Comparison of ENCODE assay signal across 1 cellular context in the genomic region with DNA sequence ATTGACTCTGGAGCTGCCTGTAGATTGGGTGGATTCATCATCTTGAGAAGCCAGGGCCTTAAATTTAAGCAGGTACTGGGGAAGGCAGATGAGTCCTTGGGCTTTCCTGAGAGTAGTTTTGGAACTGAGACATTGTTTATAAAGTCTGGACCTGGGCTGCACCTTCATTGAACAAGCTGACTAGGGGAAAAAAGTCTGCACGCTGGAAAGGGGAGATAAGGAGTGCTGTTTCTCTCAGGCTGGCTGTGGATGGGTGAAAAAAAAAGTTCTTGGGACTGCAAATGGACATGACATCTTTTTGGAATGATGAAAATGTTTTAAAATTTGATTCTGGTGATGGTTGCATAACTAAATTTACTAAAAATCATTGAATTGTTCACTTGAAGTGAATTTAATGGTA.
TF ChIP-seq lines count a peak whose summit lies in the region.

No MANE protein-coding gene starts in this region.

TF ChIP-seq in HepG2, 621 proteins besides CTCF, POLR2A, EP300 and RAD21:
- TF ChIP-seq MED1 (CRISPR knock-in tag; IDR thresholded peaks at IDR 0.05) (no peak), SMARCC2 (IDR thresholded peaks at IDR 0.05) (no peak), ZSCAN20 (CRISPR knock-in tag; IDR thresholded peaks at IDR 0.05; ENCODE audit: borderline replicate concordance) (no peak), SNAPC2 (CRISPR knock-in tag; IDR thresholded peaks at IDR 0.05) (no peak), AGO2 (optimal IDR thresholded peaks at IDR 0.05; ENCODE audit: low read depth, low read length) (no peak), ZNF138 (CRISPR knock-in tag; IDR thresholded peaks at IDR 0.05; ENCODE audit: low read depth) (no peak)
TF ChIP-seq in HepG2: peak in this region for 0.
